In genomic region chr6:109104512-109104911, GRCh38 we compare ENCODE assay signal across 26 cellular contexts. TPM values are rescaled to one million over a fixed set of nuclear protein-coding genes. Genes with fewer than 3 reads are reported as not detected.
DNase-seq lines count a peak whose midpoint lies in the region; ATAC-seq, FAIRE-seq and TF ChIP-seq lines count a peak whose summit lies in the region.
"Had no signal": no experiment of that assay in that cellular context is flagged by ENCODE, and none has a peak within 500 bp of the region (broad histone marks: within the 10 kb centered on the region; RNA-seq: fewer than 3 reads in every experiment).

No MANE protein-coding gene starts in this region.

- no peaks in the 10 kb centered on the region for H4K20me1 ChIP-seq in Loucy (ENCODE audit: insufficient read depth, low read length, poor library complexity, severe bottlenecking)
- H4K20me1 ChIP-seq in GM12878 (ENCODE audit: control insufficient read depth, insufficient read depth) = no peaks in the 10 kb centered on the region
- H4K20me1 ChIP-seq: BLaER1 treated with 17β-estradiol and CSF1 and Interleukin-3, amounts not matched to agents 10 nM and 100 nM had no signal

- in situ Hi-C loops in GM12878 (cut with MboI) = no loop called here

- no peak for TF ChIP-seq CTCF in Loucy (conservative IDR thresholded peaks at IDR 0.05; ENCODE audit: low read length)
- no peak for TF ChIP-seq CTCF in GM12878 (IDR thresholded peaks at IDR 0.05 in 2 of 3, conservative IDR thresholded peaks at IDR 0.05 in 1 of 3; ENCODE audit: control insufficient read depth in 2 of 3, extremely low read depth in 1 of 3, insufficient read depth in 1 of 3, low read depth in 3 of 3, low read length in 3 of 3)

- no peak overlapping the region for H3K27ac Mint-ChIP-seq in activated CD4-positive, alpha-beta T cell treated with anti-CD3 and anti-CD28 coated beads, Interleukin-2, amount 10 ng/mL, durations not matched to agents 24 days and 14 days
- no peak overlapping the region for H3K27ac Mint-ChIP-seq in activated CD4-positive, alpha-beta T cell treated with anti-CD3 and anti-CD28 coated beads for 36 hours
- H3K27ac Mint-ChIP-seq: B cell; CD4-positive, alpha-beta T cell; CD8-positive, alpha-beta T cell had no signal

- intact Hi-C loops in activated CD4-positive, alpha-beta T cell treated with anti-CD3 and anti-CD28 coated beads, Interleukin-2, amount 10 ng/mL, durations not matched to agents 24 days and 14 days (cut with micrococcal nuclease) = no loop called here
- intact Hi-C loops in activated CD4-positive, alpha-beta T cell treated with anti-CD3 and anti-CD28 coated beads for 36 hours (cut with DNase I, micrococcal nuclease) = no loop called here
- intact Hi-C loops in GM12878 (cut with micrococcal nuclease; ENCODE audit: unreplicated experiment) = no loop called here

- FAIRE-seq in GM12878 (lab: Jason Lieb, UNC) = no peak
- FAIRE-seq: A549, D721Med, GM12891 had no signal

- CTCF ChIA-PET in activated CD4-positive, alpha-beta T cell treated with anti-CD3 and anti-CD28 coated beads for 36 hours (lab: Charles Lee) = interaction anchor here (0.7 kb wide), 1 partner anchor 492 kb away, joined by 3 read pairs; no protein-coding TSS in a partner anchor
- CTCF ChIA-PET in GM12878 (lab: Yijun Ruan, JAX) = interaction anchor here (0.8 to 1.8 kb wide), 2 partner anchors 12 to 23 kb away, joined by 4 to 6 read pairs; no protein-coding TSS in a partner anchor

- H3K27me3 Mint-ChIP-seq in activated CD4-positive, alpha-beta T cell treated with anti-CD3 and anti-CD28 coated beads, Interleukin-2, amount 10 ng/mL, durations not matched to agents 24 days and 14 days = no peaks in the 10 kb centered on the region
- no peaks in the 10 kb centered on the region for H3K27me3 Mint-ChIP-seq in activated CD4-positive, alpha-beta T cell treated with anti-CD3 and anti-CD28 coated beads for 36 hours
- H3K27me3 Mint-ChIP-seq: B cell; CD4-positive, alpha-beta T cell had no signal

- peaks cover 8% of the 10 kb centered on the region for H3K36me3 Mint-ChIP-seq in activated CD4-positive, alpha-beta T cell treated with anti-CD3 and anti-CD28 coated beads, Interleukin-2, amount 10 ng/mL, durations not matched to agents 24 days and 14 days (ENCODE audit: low read depth)
- peaks cover 5% of the 10 kb centered on the region for H3K36me3 Mint-ChIP-seq in activated CD4-positive, alpha-beta T cell treated with anti-CD3 and anti-CD28 coated beads for 36 hours (ENCODE audit: low read depth)

- no peak overlapping the region for H3K27ac ChIP-seq in GM12878 (ENCODE audit: control insufficient read depth, insufficient read depth)
- H3K27ac ChIP-seq: 22Rv1; A549; BLaER1 treated with 17β-estradiol and CSF1 and Interleukin-3, amounts not matched to agents 10 nM and 100 nM; C4-2B had no signal

- POLR2A ChIA-PET in activated CD4-positive, alpha-beta T cell treated with anti-CD3 and anti-CD28 coated beads for 36 hours (lab: Charles Lee) = interaction anchor here (1.0 kb wide), 1 partner anchor 280 kb away, joined by 4 read pairs; no protein-coding TSS in a partner anchor
- POLR2A ChIA-PET in GM12878 (lab: Charles Lee) = interaction anchor here (0.7 to 2.2 kb wide), 3 partner anchors 11 to 1714 kb away, joined by 3 to 5 read pairs (median 3); no protein-coding TSS in a partner anchor

- H3K9me2 ChIP-seq in Loucy (replicated peaks; ENCODE audit: low read depth, low read length) = no peaks in the 10 kb centered on the region

- H2AFZ ChIP-seq in Loucy (ENCODE audit: low read length) = no peak overlapping the region
- no peak overlapping the region for H2AFZ ChIP-seq in GM12878 (ENCODE audit: control insufficient read depth, low read depth, low read length)

- H3K4me3 Mint-ChIP-seq in activated CD4-positive, alpha-beta T cell treated with anti-CD3 and anti-CD28 coated beads, Interleukin-2, amount 10 ng/mL, durations not matched to agents 24 days and 14 days = no peak overlapping the region
- no peak overlapping the region for H3K4me3 Mint-ChIP-seq in activated CD4-positive, alpha-beta T cell treated with anti-CD3 and anti-CD28 coated beads for 36 hours
- H3K4me3 Mint-ChIP-seq: B cell; CD4-positive, alpha-beta T cell; CD8-positive, alpha-beta T cell had no signal

- 98% methylated on average over 3 of the region's 3 CpGs for WGBS in GM12878 (ENCODE audit: insufficient coverage, insufficient replicate concordance, low lambda C conversion rate, missing lambda C conversion rate)

- no peak overlapping the region for H3K4me3 ChIP-seq in Loucy (ENCODE audit: low read length, poor library complexity, severe bottlenecking)
- no peak overlapping the region for H3K4me3 ChIP-seq in GM12878
- H3K4me3 ChIP-seq: A549; BLaER1 treated with 17β-estradiol and CSF1 and Interleukin-3, amounts not matched to agents 10 nM and 100 nM had no signal

- no peaks in the 10 kb centered on the region for H3K9me3 Mint-ChIP-seq in activated CD4-positive, alpha-beta T cell treated with anti-CD3 and anti-CD28 coated beads, Interleukin-2, amount 10 ng/mL, durations not matched to agents 24 days and 14 days
- H3K9me3 Mint-ChIP-seq in activated CD4-positive, alpha-beta T cell treated with anti-CD3 and anti-CD28 coated beads for 36 hours (ENCODE audit: low read depth) = no peaks in the 10 kb centered on the region
- H3K9me3 Mint-ChIP-seq: CD4-positive, alpha-beta T cell; CD8-positive, alpha-beta T cell had no signal

- H3K36me3 ChIP-seq in Loucy (ENCODE audit: insufficient read depth, low read length) (no peaks in the 10 kb centered on the region), GM12878 (ENCODE audit: control insufficient read depth in 2 of 2, insufficient read depth in 2 of 2, low read length in 1 of 2) (no peaks in the 10 kb centered on the region; a peak in 1 of 4 replicates)

- BruUV-seq in GM12878 (replicated peaks; lab: Mats Ljungman, UMichigan) = no TSS peak

- ATAC-seq in activated CD4-positive, alpha-beta T cell treated with anti-CD3 and anti-CD28 coated beads for 36 hours = no peak
- ATAC-seq in GM12878 = no peak; the same call in 2 of the 3 replicates
- ATAC-seq: A549; CD8-positive, alpha-beta T cell had no signal

- no peak for TF ChIP-seq RAD21 in GM12878 (IDR thresholded peaks at IDR 0.05; ENCODE audit: insufficient read depth, low read depth, low read length)

- H3K27me3 ChIP-seq in Loucy (ENCODE audit: insufficient read depth, low read length, poor library complexity, severe bottlenecking) = no peaks in the 10 kb centered on the region
- H3K27me3 ChIP-seq in GM12878 (replicated peaks in 1 of 2; ENCODE audit: control insufficient read depth in 2 of 2, insufficient read depth in 2 of 2, low read length in 1 of 2) = no peaks in the 10 kb centered on the region
- H3K27me3 ChIP-seq: BLaER1 treated with 17β-estradiol and CSF1 and Interleukin-3, amounts not matched to agents 10 nM and 100 nM had no signal

- no peaks in the 10 kb centered on the region for H3K9me3 ChIP-seq in Loucy (ENCODE audit: insufficient read depth, low read depth, low read length)
- H3K9me3 ChIP-seq in GM12878 (replicated peaks; ENCODE audit: control insufficient read depth, insufficient read depth, low read length) = no peaks in the 10 kb centered on the region; the same call in 2 of the 3 replicates
- H3K9me3 ChIP-seq: A549, Caco-2 had no signal

- H3K4me2 ChIP-seq in Loucy (ENCODE audit: low read depth, low read length, poor library complexity, severe bottlenecking) = peak overlapping the region; percentile 16
- H3K4me2 ChIP-seq in GM12878 (ENCODE audit: control insufficient read depth, insufficient read depth) = 0 out of 2 replicates have a peak overlapping the region, but pooled peaks have one; percentile 4
- H3K4me2 ChIP-seq: A549; BLaER1 treated with 17β-estradiol and CSF1 and Interleukin-3, amounts not matched to agents 10 nM and 100 nM had no signal

- H3K9ac ChIP-seq in Loucy (ENCODE audit: low read depth, low read length, poor library complexity, severe bottlenecking) = no peak overlapping the region
- H3K9ac ChIP-seq in GM12878 (ENCODE audit: control insufficient read depth, insufficient read depth, low read length) = no peak overlapping the region
- H3K9ac ChIP-seq: BLaER1 treated with 17β-estradiol and CSF1 and Interleukin-3, amounts not matched to agents 10 nM and 100 nM had no signal

- DNase-seq in activated CD4-positive, alpha-beta T cell treated with anti-CD3 and anti-CD28 coated beads, Interleukin-2, amount 10 ng/mL, durations not matched to agents 24 days and 14 days = peak; percentile 51
- no peak for DNase-seq in activated CD4-positive, alpha-beta T cell treated with anti-CD3 and anti-CD28 coated beads for 36 hours
- DNase-seq in GM12878 (ENCODE audit: low read depth, low spot score) = no peak
- no peak for DNase-seq in NCI-H187 (lab: John Stamatoyannopoulos, UW)
- DNase-seq in NCI-H2227 (lab: John Stamatoyannopoulos, UW; ENCODE audit: unreplicated experiment) = no peak
- DNase-seq in DMS 273 (lab: John Stamatoyannopoulos, UW; ENCODE audit: unreplicated experiment) = no peak
- DNase-seq: AML-193; Caco-2; Calu3; CD4-positive, alpha-beta T cell; CD8-positive, alpha-beta T cell; DMS 273 treated with DMSO at 0.1 percent for 48 hours; DMS153; DMS53; DMS79; DND-41; EL; GDM1 had no signal

- no peak for TF ChIP-seq POLR2A in GM12878 (IDR thresholded peaks at IDR 0.05; ENCODE audit: low read depth, low read length)

- no peak for TF ChIP-seq EP300 in GM12878 (IDR thresholded peaks at IDR 0.05; ENCODE audit: borderline replicate concordance in 1 of 2, control insufficient read depth in 1 of 2, low read depth in 2 of 2, low read length in 2 of 2)

- SMC1A ChIA-PET in GM12878 (lab: Charles Lee; ENCODE audit: uncharacterized antibody, unreplicated experiment) = interaction anchor here (1.1 to 3.5 kb wide), 6 partner anchors 9 to 266 kb away, joined by 3 to 17 read pairs (median 4); partner anchors contain the start of genes CEP57L1 and SESN1

- H3F3A ChIP-seq in Loucy (ENCODE audit: low read depth) = no peaks in the 10 kb centered on the region

- H3K4me1 ChIP-seq in Loucy (ENCODE audit: insufficient read depth, low read length, poor library complexity, severe bottlenecking) (peaks cover 17% of the 10 kb centered on the region), GM12878 (ENCODE audit: control insufficient read depth, insufficient read depth, low read length) (peaks cover 4% of the 10 kb centered on the region; the same call in 1 of the 2 replicates)
- H3K4me1 ChIP-seq: A549; BLaER1 treated with 17β-estradiol and CSF1 and Interleukin-3, amounts not matched to agents 10 nM and 100 nM; Caco-2 had no signal

- peaks cover 1% of the 10 kb centered on the region for H3K4me1 Mint-ChIP-seq in activated CD4-positive, alpha-beta T cell treated with anti-CD3 and anti-CD28 coated beads, Interleukin-2, amount 10 ng/mL, durations not matched to agents 24 days and 14 days
- peaks cover 2% of the 10 kb centered on the region for H3K4me1 Mint-ChIP-seq in activated CD4-positive, alpha-beta T cell treated with anti-CD3 and anti-CD28 coated beads for 36 hours
- H3K4me1 Mint-ChIP-seq: B cell had no signal

- RAD21 ChIA-PET in GM12878 (lab: Charles Lee; ENCODE audit: unreplicated experiment) = interaction anchor here (1.8 kb wide), 1 partner anchor 11 kb away, joined by 6 read pairs; the partner anchor contains the start of gene SESN1

- peaks cover 44% of the 10 kb centered on the region for H3K79me2 ChIP-seq in Loucy (ENCODE audit: insufficient read depth, low read length)
- H3K79me2 ChIP-seq in GM12878 (ENCODE audit: control insufficient read depth, insufficient read depth, low read length) = peaks cover 2% of the 10 kb centered on the region

RNA-seq across cellular contexts. Expression of gene CEP57L1, which starts 9.2 kb away (rescaled TPM):
- 14.2 and 15.3 TPM in 2 replicates for total RNA-seq in activated CD4-positive, alpha-beta T cell treated with anti-CD3 and anti-CD28 coated beads, Interleukin-2, amount 10 ng/mL, durations not matched to agents 24 days and 14 days
- 10 to 100 TPM; 23.8 to 36.9 TPM for total RNA-seq in activated CD4-positive, alpha-beta T cell treated with anti-CD3 and anti-CD28 coated beads for 36 hours
- 35.4 and 36.5 TPM in 2 replicates for total RNA-seq in GM12878 (2013; cell fraction: nucleolus; rRNA removed)
- total RNA-seq in GM12878 (2014; rRNA removed) (18.5 and 22.1 TPM in 2 replicates), GM12878 (2014; rRNA removed; fragmentation: Illumina TruSeq; extraction: Trizol) (25.6 and 27.4 TPM in 2 replicates), GM12878 (2021) (13.9 and 16.5 TPM in 2 replicates)
- polyA plus RNA-seq in GM12878 (2011; ENCODE audit: low read depth) = 7.7 TPM
- polyA plus RNA-seq in GM12878 (2011; rRNA removed) (21.3 and 36.4 TPM in 2 replicates), GM12878 (2014; fragmentation: Illumina TruSeq; extraction: Trizol) (20.4 and 34.4 TPM in 2 replicates), GM12878 (2014; fragmentation: Nextera tagmentation; extraction: Ambion mirVana) (10 to 100 TPM; 22.6 to 24.0 TPM), GM12878 (2014; rRNA removed) (12.0 and 12.7 TPM in 2 replicates), GM12878 (2016; fragmentation: Nextera tagmentation; extraction: Ambion mirVana) (10 to 100 TPM; 29.0 to 30.5 TPM)
- 9.2 and 13.6 TPM in 2 replicates for polyA plus RNA-seq in GM12878 (2011; cell fraction: cytosol; rRNA removed)
- polyA plus RNA-seq in GM12878 (2011; cell fraction: nucleus; rRNA removed) = 14.8 and 16.3 TPM in 2 replicates
- 8.2 and 12.6 TPM in 2 replicates for polyA plus RNA-seq in GM12878 (2012)
- polyA minus RNA-seq in GM12878 (2011; rRNA and poly(A)+ RNA removed) = 9.3 and 13.4 TPM in 2 replicates
- polyA minus RNA-seq in GM12878 (2011; cell fraction: cytosol; rRNA and poly(A)+ RNA removed) = 4.0 and 12.5 TPM in 2 replicates
- polyA minus RNA-seq in GM12878 (2011; cell fraction: nucleus; rRNA and poly(A)+ RNA removed) = 8.6 and 12.9 TPM in 2 replicates

RNA-seq across cellular contexts. Expression of gene SESN1, which starts 9.9 kb away (rescaled TPM):
- 9.3 and 11.5 TPM in 2 replicates for total RNA-seq in activated CD4-positive, alpha-beta T cell treated with anti-CD3 and anti-CD28 coated beads, Interleukin-2, amount 10 ng/mL, durations not matched to agents 24 days and 14 days
- 10 to 100 TPM in 1 of 2 experiments, 1 to 10 TPM in 1; 9.7 to 10.0 TPM for total RNA-seq in activated CD4-positive, alpha-beta T cell treated with anti-CD3 and anti-CD28 coated beads for 36 hours
- 12.5 and 14.1 TPM in 2 replicates for total RNA-seq in GM12878 (2013; cell fraction: nucleolus; rRNA removed)
- total RNA-seq in GM12878 (2014; rRNA removed) (3.8 and 4.3 TPM in 2 replicates), GM12878 (2014; rRNA removed; fragmentation: Illumina TruSeq; extraction: Trizol) (3.1 and 3.2 TPM in 2 replicates), GM12878 (2021) (2.4 and 2.8 TPM in 2 replicates)
- 1.8 TPM for polyA plus RNA-seq in GM12878 (2011; ENCODE audit: low read depth)
- polyA plus RNA-seq in GM12878 (2011; rRNA removed) (13.0 and 17.3 TPM in 2 replicates), GM12878 (2014; fragmentation: Illumina TruSeq; extraction: Trizol) (3.4 TPM in 2 replicates), GM12878 (2014; fragmentation: Nextera tagmentation; extraction: Ambion mirVana) (1 to 10 TPM; 1.3 to 1.4 TPM), GM12878 (2014; rRNA removed) (2.0 and 3.0 TPM in 2 replicates), GM12878 (2016; fragmentation: Nextera tagmentation; extraction: Ambion mirVana) (1 to 10 TPM; 6.0 to 8.3 TPM)
- 4.1 and 5.0 TPM in 2 replicates for polyA plus RNA-seq in GM12878 (2011; cell fraction: cytosol; rRNA removed)
- polyA plus RNA-seq in GM12878 (2011; cell fraction: nucleus; rRNA removed) = 8.0 and 11.5 TPM in 2 replicates
- 2.8 and 5.1 TPM in 2 replicates for polyA plus RNA-seq in GM12878 (2012)
- polyA minus RNA-seq in GM12878 (2011; rRNA and poly(A)+ RNA removed) = 8.3 and 10.6 TPM in 2 replicates
- 2.8 and 3.5 TPM in 2 replicates for polyA minus RNA-seq in GM12878 (2011; cell fraction: cytosol; rRNA and poly(A)+ RNA removed)
- polyA minus RNA-seq in GM12878 (2011; cell fraction: nucleus; rRNA and poly(A)+ RNA removed) = 12.1 and 12.2 TPM in 2 replicates
